1 cellular context compared by ENCODE assay signal in the genomic region with DNA sequence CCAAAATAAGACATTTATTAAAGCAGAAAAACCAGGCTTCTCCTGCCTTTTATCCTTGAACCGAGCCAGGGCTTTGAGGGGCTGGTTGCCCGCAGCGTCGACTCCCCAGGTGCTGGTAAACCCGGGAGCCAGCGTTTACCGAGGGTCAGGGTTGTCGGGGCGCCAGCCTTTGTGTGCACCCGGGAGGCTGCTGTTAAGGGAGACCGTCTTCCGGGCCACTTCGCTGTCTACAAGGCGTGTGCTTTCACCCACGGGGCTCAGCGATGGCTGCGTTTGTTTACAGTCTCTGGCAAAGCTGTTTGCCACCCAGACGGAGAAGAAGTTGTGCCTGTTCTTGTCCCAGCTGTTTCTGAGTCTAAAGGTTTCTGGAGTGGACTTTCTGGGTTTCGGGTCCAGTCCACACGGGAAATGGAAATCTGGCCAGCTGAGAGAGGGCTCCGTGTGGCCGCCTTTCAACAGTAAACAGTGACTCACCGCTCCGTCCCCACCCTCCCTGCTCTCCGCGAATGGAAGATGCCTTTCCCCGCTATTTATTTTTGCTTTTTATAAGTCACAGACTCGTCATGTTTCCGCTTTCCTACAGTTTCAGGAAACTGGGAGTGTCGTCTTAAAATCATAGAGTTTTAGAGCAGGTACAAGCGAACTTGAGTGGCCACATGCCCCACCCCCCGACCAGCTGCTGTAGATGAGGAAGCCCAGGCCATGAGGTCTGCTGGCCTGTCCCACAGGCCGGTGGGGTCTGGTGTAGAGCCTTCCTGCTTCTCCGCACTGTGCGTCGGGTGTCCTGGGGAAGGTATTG.
TF ChIP-seq lines count a peak whose summit lies in the region.

No MANE protein-coding gene starts in this region.

TF ChIP-seq in GM23338, 12 proteins besides CTCF, POLR2A, EP300 and RAD21 (continued from another document):
- TF ChIP-seq, protein P1, sequence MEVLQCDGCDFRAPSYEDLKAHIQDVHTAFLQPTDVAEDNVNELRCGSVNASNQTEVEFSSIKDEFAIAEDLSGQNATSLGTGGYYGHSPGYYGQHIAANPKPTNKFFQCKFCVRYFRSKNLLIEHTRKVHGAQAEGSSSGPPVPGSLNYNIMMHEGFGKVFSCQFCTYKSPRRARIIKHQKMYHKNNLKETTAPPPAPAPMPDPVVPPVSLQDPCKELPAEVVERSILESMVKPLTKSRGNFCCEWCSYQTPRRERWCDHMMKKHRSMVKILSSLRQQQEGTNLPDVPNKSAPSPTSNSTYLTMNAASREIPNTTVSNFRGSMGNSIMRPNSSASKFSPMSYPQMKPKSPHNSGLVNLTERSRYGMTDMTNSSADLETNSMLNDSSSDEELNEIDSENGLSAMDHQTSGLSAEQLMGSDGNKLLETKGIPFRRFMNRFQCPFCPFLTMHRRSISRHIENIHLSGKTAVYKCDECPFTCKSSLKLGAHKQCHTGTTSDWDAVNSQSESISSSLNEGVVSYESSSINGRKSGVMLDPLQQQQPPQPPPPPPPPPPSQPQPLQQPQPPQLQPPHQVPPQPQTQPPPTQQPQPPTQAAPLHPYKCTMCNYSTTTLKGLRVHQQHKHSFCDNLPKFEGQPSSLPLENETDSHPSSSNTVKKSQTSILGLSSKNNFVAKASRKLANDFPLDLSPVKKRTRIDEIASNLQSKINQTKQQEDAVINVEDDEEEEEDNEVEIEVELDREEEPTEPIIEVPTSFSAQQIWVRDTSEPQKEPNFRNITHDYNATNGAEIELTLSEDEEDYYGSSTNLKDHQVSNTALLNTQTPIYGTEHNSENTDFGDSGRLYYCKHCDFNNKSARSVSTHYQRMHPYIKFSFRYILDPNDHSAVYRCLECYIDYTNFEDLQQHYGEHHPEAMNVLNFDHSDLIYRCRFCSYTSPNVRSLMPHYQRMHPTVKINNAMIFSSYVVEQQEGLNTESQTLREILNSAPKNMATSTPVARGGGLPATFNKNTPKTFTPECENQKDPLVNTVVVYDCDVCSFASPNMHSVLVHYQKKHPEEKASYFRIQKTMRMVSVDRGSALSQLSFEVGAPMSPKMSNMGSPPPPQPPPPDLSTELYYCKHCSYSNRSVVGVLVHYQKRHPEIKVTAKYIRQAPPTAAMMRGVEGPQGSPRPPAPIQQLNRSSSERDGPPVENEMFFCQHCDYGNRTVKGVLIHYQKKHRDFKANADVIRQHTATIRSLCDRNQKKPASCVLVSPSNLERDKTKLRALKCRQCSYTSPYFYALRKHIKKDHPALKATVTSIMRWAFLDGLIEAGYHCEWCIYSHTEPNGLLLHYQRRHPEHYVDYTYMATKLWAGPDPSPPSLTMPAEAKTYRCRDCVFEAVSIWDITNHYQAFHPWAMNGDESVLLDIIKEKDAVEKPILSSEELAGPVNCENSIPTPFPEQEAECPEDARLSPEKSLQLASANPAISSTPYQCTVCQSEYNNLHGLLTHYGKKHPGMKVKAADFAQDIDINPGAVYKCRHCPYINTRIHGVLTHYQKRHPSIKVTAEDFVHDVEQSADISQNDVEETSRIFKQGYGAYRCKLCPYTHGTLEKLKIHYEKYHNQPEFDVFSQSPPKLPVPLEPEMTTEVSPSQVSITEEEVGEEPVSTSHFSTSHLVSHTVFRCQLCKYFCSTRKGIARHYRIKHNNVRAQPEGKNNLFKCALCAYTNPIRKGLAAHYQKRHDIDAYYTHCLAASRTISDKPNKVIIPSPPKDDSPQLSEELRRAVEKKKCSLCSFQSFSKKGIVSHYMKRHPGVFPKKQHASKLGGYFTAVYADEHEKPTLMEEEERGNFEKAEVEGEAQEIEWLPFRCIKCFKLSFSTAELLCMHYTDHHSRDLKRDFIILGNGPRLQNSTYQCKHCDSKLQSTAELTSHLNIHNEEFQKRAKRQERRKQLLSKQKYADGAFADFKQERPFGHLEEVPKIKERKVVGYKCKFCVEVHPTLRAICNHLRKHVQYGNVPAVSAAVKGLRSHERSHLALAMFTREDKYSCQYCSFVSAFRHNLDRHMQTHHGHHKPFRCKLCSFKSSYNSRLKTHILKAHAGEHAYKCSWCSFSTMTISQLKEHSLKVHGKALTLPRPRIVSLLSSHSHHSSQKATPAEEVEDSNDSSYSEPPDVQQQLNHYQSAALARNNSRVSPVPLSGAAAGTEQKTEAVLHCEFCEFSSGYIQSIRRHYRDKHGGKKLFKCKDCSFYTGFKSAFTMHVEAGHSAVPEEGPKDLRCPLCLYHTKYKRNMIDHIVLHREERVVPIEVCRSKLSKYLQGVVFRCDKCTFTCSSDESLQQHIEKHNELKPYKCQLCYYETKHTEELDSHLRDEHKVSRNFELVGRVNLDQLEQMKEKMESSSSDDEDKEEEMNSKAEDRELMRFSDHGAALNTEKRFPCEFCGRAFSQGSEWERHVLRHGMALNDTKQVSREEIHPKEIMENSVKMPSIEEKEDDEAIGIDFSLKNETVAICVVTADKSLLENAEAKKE (CRISPR knock-in tag; IDR thresholded peaks at IDR 0.05), result no peak
- TF ChIP-seq, protein P2, sequence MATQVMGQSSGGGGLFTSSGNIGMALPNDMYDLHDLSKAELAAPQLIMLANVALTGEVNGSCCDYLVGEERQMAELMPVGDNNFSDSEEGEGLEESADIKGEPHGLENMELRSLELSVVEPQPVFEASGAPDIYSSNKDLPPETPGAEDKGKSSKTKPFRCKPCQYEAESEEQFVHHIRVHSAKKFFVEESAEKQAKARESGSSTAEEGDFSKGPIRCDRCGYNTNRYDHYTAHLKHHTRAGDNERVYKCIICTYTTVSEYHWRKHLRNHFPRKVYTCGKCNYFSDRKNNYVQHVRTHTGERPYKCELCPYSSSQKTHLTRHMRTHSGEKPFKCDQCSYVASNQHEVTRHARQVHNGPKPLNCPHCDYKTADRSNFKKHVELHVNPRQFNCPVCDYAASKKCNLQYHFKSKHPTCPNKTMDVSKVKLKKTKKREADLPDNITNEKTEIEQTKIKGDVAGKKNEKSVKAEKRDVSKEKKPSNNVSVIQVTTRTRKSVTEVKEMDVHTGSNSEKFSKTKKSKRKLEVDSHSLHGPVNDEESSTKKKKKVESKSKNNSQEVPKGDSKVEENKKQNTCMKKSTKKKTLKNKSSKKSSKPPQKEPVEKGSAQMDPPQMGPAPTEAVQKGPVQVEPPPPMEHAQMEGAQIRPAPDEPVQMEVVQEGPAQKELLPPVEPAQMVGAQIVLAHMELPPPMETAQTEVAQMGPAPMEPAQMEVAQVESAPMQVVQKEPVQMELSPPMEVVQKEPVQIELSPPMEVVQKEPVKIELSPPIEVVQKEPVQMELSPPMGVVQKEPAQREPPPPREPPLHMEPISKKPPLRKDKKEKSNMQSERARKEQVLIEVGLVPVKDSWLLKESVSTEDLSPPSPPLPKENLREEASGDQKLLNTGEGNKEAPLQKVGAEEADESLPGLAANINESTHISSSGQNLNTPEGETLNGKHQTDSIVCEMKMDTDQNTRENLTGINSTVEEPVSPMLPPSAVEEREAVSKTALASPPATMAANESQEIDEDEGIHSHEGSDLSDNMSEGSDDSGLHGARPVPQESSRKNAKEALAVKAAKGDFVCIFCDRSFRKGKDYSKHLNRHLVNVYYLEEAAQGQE (IDR thresholded peaks at IDR 0.05; ENCODE audit: unreplicated experiment), result no peak
- no peak for TF ChIP-seq ZNF114 (CRISPR knock-in tag; IDR thresholded peaks at IDR 0.05)
- no peak for TF ChIP-seq POLR2AphosphoS5 (IDR thresholded peaks at IDR 0.05; ENCODE audit: low read depth)
- no peak for TF ChIP-seq JUNB (IDR thresholded peaks at IDR 0.05; ENCODE audit: unreplicated experiment)
- no peak for TF ChIP-seq ZNF331 (CRISPR knock-in tag; IDR thresholded peaks at IDR 0.05; ENCODE audit: low read depth)
